2 cellular contexts compared by ENCODE assay signal in genomic region chr14:67673451-67673850, GRCh38.
TF ChIP-seq lines count a peak whose summit lies in the region.

No MANE protein-coding gene starts in this region.

TF ChIP-seq in SK-N-SH, 30 proteins besides CTCF, POLR2A, EP300 and RAD21 (continued from another document):
- TF ChIP-seq MXI1 (IDR thresholded peaks at IDR 0.05; ENCODE audit: low read depth, low read length) (no peak), JUND (IDR thresholded peaks at IDR 0.05) (no peak), SMC3 (IDR thresholded peaks at IDR 0.05; ENCODE audit: low read depth, low read length) (no peak), USF1 (IDR thresholded peaks at IDR 0.05; ENCODE audit: borderline replicate concordance, low read depth) (no peak)
- TF ChIP-seq, protein P1, sequence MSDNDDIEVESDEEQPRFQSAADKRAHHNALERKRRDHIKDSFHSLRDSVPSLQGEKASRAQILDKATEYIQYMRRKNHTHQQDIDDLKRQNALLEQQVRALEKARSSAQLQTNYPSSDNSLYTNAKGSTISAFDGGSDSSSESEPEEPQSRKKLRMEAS (IDR thresholded peaks at IDR 0.05; ENCODE audit: low read depth), result no peak

TF ChIP-seq in SK-N-SH treated with all-trans-retinoic acid at 6 μM for 48 hours, 23 proteins besides CTCF, POLR2A, EP300 and RAD21 (continued from another document):
- TF ChIP-seq PATZ1 (CRISPR knock-in tag; IDR thresholded peaks at IDR 0.05; ENCODE audit: borderline replicate concordance) (no peak), RARB (CRISPR knock-in tag; IDR thresholded peaks at IDR 0.05) (no peak), ZC3H10 (CRISPR knock-in tag; IDR thresholded peaks at IDR 0.05) (no peak), SNAI2 (CRISPR knock-in tag; IDR thresholded peaks at IDR 0.05) (no peak)
